Comparison of ENCODE assay signal across 2 cellular contexts in genomic region chr6:151041686-151042085, GRCh38.
TF ChIP-seq lines count a peak whose summit lies in the region.

No MANE protein-coding gene starts in this region.

TF ChIP-seq in SK-N-SH, 30 proteins besides CTCF, POLR2A, EP300 and RAD21 (continued from another document):
- TF ChIP-seq, protein P1, sequence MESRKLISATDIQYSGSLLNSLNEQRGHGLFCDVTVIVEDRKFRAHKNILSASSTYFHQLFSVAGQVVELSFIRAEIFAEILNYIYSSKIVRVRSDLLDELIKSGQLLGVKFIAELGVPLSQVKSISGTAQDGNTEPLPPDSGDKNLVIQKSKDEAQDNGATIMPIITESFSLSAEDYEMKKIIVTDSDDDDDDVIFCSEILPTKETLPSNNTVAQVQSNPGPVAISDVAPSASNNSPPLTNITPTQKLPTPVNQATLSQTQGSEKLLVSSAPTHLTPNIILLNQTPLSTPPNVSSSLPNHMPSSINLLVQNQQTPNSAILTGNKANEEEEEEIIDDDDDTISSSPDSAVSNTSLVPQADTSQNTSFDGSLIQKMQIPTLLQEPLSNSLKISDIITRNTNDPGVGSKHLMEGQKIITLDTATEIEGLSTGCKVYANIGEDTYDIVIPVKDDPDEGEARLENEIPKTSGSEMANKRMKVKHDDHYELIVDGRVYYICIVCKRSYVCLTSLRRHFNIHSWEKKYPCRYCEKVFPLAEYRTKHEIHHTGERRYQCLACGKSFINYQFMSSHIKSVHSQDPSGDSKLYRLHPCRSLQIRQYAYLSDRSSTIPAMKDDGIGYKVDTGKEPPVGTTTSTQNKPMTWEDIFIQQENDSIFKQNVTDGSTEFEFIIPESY (IDR thresholded peaks at IDR 0.05; ENCODE audit: borderline replicate concordance, low read depth), result no peak
- no peak for TF ChIP-seq GABPA (IDR thresholded peaks at IDR 0.05; ENCODE audit: low read depth)

TF ChIP-seq in SK-N-SH treated with all-trans-retinoic acid at 6 μM for 48 hours, 23 proteins besides CTCF, POLR2A, EP300 and RAD21 (continued from another document):
- TF ChIP-seq, protein P2, sequence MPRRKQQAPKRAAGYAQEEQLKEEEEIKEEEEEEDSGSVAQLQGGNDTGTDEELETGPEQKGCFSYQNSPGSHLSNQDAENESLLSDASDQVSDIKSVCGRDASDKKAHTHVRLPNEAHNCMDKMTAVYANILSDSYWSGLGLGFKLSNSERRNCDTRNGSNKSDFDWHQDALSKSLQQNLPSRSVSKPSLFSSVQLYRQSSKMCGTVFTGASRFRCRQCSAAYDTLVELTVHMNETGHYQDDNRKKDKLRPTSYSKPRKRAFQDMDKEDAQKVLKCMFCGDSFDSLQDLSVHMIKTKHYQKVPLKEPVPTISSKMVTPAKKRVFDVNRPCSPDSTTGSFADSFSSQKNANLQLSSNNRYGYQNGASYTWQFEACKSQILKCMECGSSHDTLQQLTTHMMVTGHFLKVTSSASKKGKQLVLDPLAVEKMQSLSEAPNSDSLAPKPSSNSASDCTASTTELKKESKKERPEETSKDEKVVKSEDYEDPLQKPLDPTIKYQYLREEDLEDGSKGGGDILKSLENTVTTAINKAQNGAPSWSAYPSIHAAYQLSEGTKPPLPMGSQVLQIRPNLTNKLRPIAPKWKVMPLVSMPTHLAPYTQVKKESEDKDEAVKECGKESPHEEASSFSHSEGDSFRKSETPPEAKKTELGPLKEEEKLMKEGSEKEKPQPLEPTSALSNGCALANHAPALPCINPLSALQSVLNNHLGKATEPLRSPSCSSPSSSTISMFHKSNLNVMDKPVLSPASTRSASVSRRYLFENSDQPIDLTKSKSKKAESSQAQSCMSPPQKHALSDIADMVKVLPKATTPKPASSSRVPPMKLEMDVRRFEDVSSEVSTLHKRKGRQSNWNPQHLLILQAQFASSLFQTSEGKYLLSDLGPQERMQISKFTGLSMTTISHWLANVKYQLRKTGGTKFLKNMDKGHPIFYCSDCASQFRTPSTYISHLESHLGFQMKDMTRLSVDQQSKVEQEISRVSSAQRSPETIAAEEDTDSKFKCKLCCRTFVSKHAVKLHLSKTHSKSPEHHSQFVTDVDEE (CRISPR knock-in tag; IDR thresholded peaks at IDR 0.05), result no peak
- TF ChIP-seq ZNF565 (CRISPR knock-in tag; conservative IDR thresholded peaks at IDR 0.05; ENCODE audit: low read depth) (no peak), ZC3H10 (CRISPR knock-in tag; IDR thresholded peaks at IDR 0.05) (no peak), ISL1 (CRISPR knock-in tag; IDR thresholded peaks at IDR 0.05) (no peak), ZFP30 (CRISPR knock-in tag; IDR thresholded peaks at IDR 0.05) (no peak), RARB (CRISPR knock-in tag; IDR thresholded peaks at IDR 0.05) (no peak), ARNTL (CRISPR knock-in tag; IDR thresholded peaks at IDR 0.05; ENCODE audit: borderline replicate concordance, low read depth) (no peak), CSDC2 (CRISPR knock-in tag; IDR thresholded peaks at IDR 0.05) (no peak), ZNF8 (CRISPR knock-in tag; IDR thresholded peaks at IDR 0.05) (no peak)
- TF ChIP-seq, protein P3, sequence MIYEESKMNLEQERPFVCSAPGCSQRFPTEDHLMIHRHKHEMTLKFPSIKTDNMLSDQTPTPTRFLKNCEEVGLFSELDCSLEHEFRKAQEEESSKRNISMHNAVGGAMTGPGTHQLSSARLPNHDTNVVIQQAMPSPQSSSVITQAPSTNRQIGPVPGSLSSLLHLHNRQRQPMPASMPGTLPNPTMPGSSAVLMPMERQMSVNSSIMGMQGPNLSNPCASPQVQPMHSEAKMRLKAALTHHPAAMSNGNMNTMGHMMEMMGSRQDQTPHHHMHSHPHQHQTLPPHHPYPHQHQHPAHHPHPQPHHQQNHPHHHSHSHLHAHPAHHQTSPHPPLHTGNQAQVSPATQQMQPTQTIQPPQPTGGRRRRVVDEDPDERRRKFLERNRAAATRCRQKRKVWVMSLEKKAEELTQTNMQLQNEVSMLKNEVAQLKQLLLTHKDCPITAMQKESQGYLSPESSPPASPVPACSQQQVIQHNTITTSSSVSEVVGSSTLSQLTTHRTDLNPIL (CRISPR knock-in tag; IDR thresholded peaks at IDR 0.05; ENCODE audit: low read depth), result no peak
